8 cellular contexts compared by ENCODE assay signal in genomic region chr2:120223034-120223912, GRCh38. TPM values are rescaled to one million over a fixed set of nuclear protein-coding genes. Genes with fewer than 3 reads are reported as not detected.
DNase-seq lines count a peak whose midpoint lies in the region; ATAC-seq lines count a peak whose summit lies in the region.

Gene TMEM185B, minus strand, starts transcription at chr2:120223400. Its CDS starts 424 bp downstream, at chr2:120222976.

- H3K36me3 Mint-ChIP-seq in stimulated activated effector memory CD8-positive, alpha-beta T cell treated with anti-CD3 and anti-CD28 coated beads, Interleukin-12 subunit alpha, Interleukin-12 subunit beta, amount 100 ng/mL, for 72 hours, result peaks cover 41% of the 10 kb centered on the region

- peak within 1 kb of the TSS; percentile 90 for H3K27ac Mint-ChIP-seq in stimulated activated effector memory CD8-positive, alpha-beta T cell treated with anti-CD3 and anti-CD28 coated beads, Interleukin-12 subunit alpha, Interleukin-12 subunit beta, amount 100 ng/mL, for 72 hours

- H3K4me1 Mint-ChIP-seq in stimulated activated effector memory CD8-positive, alpha-beta T cell treated with anti-CD3 and anti-CD28 coated beads, Interleukin-12 subunit alpha, Interleukin-12 subunit beta, amount 100 ng/mL, for 72 hours, result peaks cover 72% of the 10 kb centered on the region

- no peaks in the 10 kb centered on the region for H3K9me3 Mint-ChIP-seq in stimulated activated effector memory CD8-positive, alpha-beta T cell treated with anti-CD3 and anti-CD28 coated beads, Interleukin-12 subunit alpha, Interleukin-12 subunit beta, amount 100 ng/mL, for 72 hours

- peak; percentile 80 for ATAC-seq in GM21526 (IDR thresholded peaks at IDR 0.05; ENCODE audit: low FRiP score, unreplicated experiment)
- ATAC-seq in esophagus mucosa, result peak; percentile 97
- ATAC-seq in stimulated activated effector memory CD8-positive, alpha-beta T cell treated with anti-CD3 and anti-CD28 coated beads, Interleukin-12 subunit alpha, Interleukin-12 subunit beta, amount 100 ng/mL, for 72 hours, result peak; percentile 93

- DNase-seq in DMS153 treated with DMSO at 0.1 percent for 48 hours (lab: John Stamatoyannopoulos, UW; ENCODE audit: unreplicated experiment) (peak; percentile 82), HuH-7 (ENCODE audit: low spot score) (peak; percentile 98), OCI-M1 (lab: John Stamatoyannopoulos, UW) (peak; percentile 84), myocyte (ENCODE audit: low read depth) (peak; percentile 83)
- DNase-seq in activated T-cell treated with anti-CD3 and anti-CD28 coated beads, Interleukin-2, amount 50 U/mL, for 1 hour, result peak; percentile 95
- peak; percentile 90 to 95 for DNase-seq in stimulated activated effector memory CD8-positive, alpha-beta T cell treated with anti-CD3 and anti-CD28 coated beads, Interleukin-12 subunit alpha, Interleukin-12 subunit beta, amount 100 ng/mL, for 72 hours (ENCODE audit: low spot score in 2 of 2)

- peak within 1 kb of the TSS; percentile 77 for H3K4me3 Mint-ChIP-seq in stimulated activated effector memory CD8-positive, alpha-beta T cell treated with anti-CD3 and anti-CD28 coated beads, Interleukin-12 subunit alpha, Interleukin-12 subunit beta, amount 100 ng/mL, for 72 hours

RNA-seq across cellular contexts. Expression of gene TMEM185B, which starts in this region (rescaled TPM):
- 20.3 TPM for total RNA-seq in esophagus mucosa
- total RNA-seq in myocyte, result 27.1 and 27.6 TPM in 2 replicates
- polyA plus RNA-seq in myocyte (2012), result 19.9 TPM

Comparison
In these comparisons a context has a peak if more than half of its experiments do, and no peak if none do; other contexts are left out.
1. Peak in every context shown above with its lines: DNase-seq and ATAC-seq.